In genomic region chr22:25623310-25623734, GRCh38 we compare ENCODE assay signal across 11 cellular contexts. TPM values are rescaled to one million over a fixed set of nuclear protein-coding genes. Genes with fewer than 3 reads are reported as not detected.
DNase-seq lines count a peak whose midpoint lies in the region; ATAC-seq and TF ChIP-seq lines count a peak whose summit lies in the region.
"Had no signal": no experiment of that assay in that cellular context is flagged by ENCODE, and none has a peak within 500 bp of the region (broad histone marks: within the 10 kb centered on the region; RNA-seq: fewer than 3 reads in every experiment).

No MANE protein-coding gene starts in this region.

- H3K18ac ChIP-seq in trophoblast cell (ENCODE audit: low read length): no peak overlapping the region

- H3K4ac ChIP-seq in trophoblast cell (ENCODE audit: low read depth, low read length): no peak overlapping the region

- no peaks in the 10 kb centered on the region for H3K79me2 ChIP-seq in trophoblast cell (ENCODE audit: control insufficient read depth, insufficient read depth, low read length, poor library complexity)

- H2AK5ac ChIP-seq in trophoblast cell (ENCODE audit: low read length): no peak overlapping the region

- H3K4me3 Mint-ChIP-seq in activated T-helper 17 cell treated with anti-CD3 and anti-CD28 coated beads, Interleukin-2, amount 50 U/mL, for 72 hours: no peak overlapping the region

- no CpG with 5 or more reads among the region's 8 CpGs for WGBS in trophoblast cell (ENCODE audit: extremely low coverage, insufficient coverage, insufficient read length)

- H4K91ac ChIP-seq in trophoblast cell (ENCODE audit: low read depth, low read length): no peak overlapping the region

- H3K23ac ChIP-seq in trophoblast cell (ENCODE audit: low read length): no peak overlapping the region

- H3K36me3 Mint-ChIP-seq in activated T-helper 17 cell treated with anti-CD3 and anti-CD28 coated beads, Interleukin-2, amount 50 U/mL, for 72 hours (ENCODE audit: low read depth): no peaks in the 10 kb centered on the region

- H3K79me1 ChIP-seq in trophoblast cell (ENCODE audit: low read length): no peaks in the 10 kb centered on the region

- H3K27ac ChIP-seq in trophoblast cell (ENCODE audit: low read depth, low read length): no peak overlapping the region
- no peak overlapping the region for H3K27ac ChIP-seq in gastrocnemius medialis
- H3K27ac ChIP-seq: SJSA1 had no signal

- H2BK5ac ChIP-seq in trophoblast cell (ENCODE audit: low read depth, low read length, poor library complexity): no peak overlapping the region

- intact Hi-C loops in gastrocnemius medialis (cut with DNase I; ENCODE audit: low total_unique reads): no loop called here

- H2BK12ac ChIP-seq in trophoblast cell (ENCODE audit: low read length): no peak overlapping the region

- H3K9me3 Mint-ChIP-seq in activated T-helper 17 cell treated with anti-CD3 and anti-CD28 coated beads, Interleukin-2, amount 50 U/mL, for 72 hours: no peaks in the 10 kb centered on the region

- peak overlapping the region; percentile 6 for H3K27ac Mint-ChIP-seq in activated T-helper 17 cell treated with anti-CD3 and anti-CD28 coated beads, Interleukin-2, amount 50 U/mL, for 72 hours

- H3K4me1 ChIP-seq in trophoblast cell (ENCODE audit: control insufficient read depth in 1 of 2, insufficient read depth in 2 of 2, low read length in 2 of 2) (no peaks in the 10 kb centered on the region), gastrocnemius medialis (no peaks in the 10 kb centered on the region)

- peaks cover 24% of the 10 kb centered on the region for H3K27me3 Mint-ChIP-seq in activated T-helper 17 cell treated with anti-CD3 and anti-CD28 coated beads, Interleukin-2, amount 50 U/mL, for 72 hours

- no peak overlapping the region for H3K9ac ChIP-seq in trophoblast cell (ENCODE audit: low read length)

- H2AFZ ChIP-seq in trophoblast cell (ENCODE audit: insufficient read depth, low read length, poor library complexity): no peak overlapping the region

- no peak overlapping the region for H4K12ac ChIP-seq in trophoblast cell (ENCODE audit: low read depth, low read length)

- H3K14ac ChIP-seq in trophoblast cell (ENCODE audit: low read length): no peak overlapping the region

- H3K4me3 ChIP-seq in trophoblast cell (ENCODE audit: low read depth, low read length) (no peak overlapping the region), gastrocnemius medialis (no peak overlapping the region)
- H3K4me3 ChIP-seq: SJSA1 had no signal

- H3K4me1 Mint-ChIP-seq in activated T-helper 17 cell treated with anti-CD3 and anti-CD28 coated beads, Interleukin-2, amount 50 U/mL, for 72 hours: peaks cover 6% of the 10 kb centered on the region

- H3K27me3 ChIP-seq in trophoblast cell (ENCODE audit: insufficient read depth, low read length) (no peaks in the 10 kb centered on the region), gastrocnemius medialis (no peaks in the 10 kb centered on the region)
- H3K27me3 ChIP-seq: SJSA1 had no signal

- ATAC-seq in GM18511 (IDR thresholded peaks at IDR 0.05; ENCODE audit: unreplicated experiment): peak; percentile 75
- peak; percentile 77 for ATAC-seq in GM19438 (IDR thresholded peaks at IDR 0.05; ENCODE audit: low read depth, unreplicated experiment)
- ATAC-seq in HG03159 (IDR thresholded peaks at IDR 0.05; ENCODE audit: unreplicated experiment): peak; percentile 53
- ATAC-seq in activated T-helper 17 cell treated with anti-CD3 and anti-CD28 coated beads, Interleukin-2, amount 50 U/mL, for 72 hours (replicated peaks): peak; percentile 94
- ATAC-seq in gastrocnemius medialis: no peak

- TF ChIP-seq POLR2A in gastrocnemius medialis (IDR thresholded peaks at IDR 0.05): no peak

- no peak overlapping the region for H3K4me2 ChIP-seq in trophoblast cell (ENCODE audit: low read length)

- no peak overlapping the region for H2BK120ac ChIP-seq in trophoblast cell (ENCODE audit: insufficient read depth, low read length, poor library complexity)

- no peak for TF ChIP-seq CTCF in gastrocnemius medialis (IDR thresholded peaks at IDR 0.05 in 4 of 5, conservative IDR thresholded peaks at IDR 0.05 in 1 of 5)

- in situ Hi-C loops in gastrocnemius medialis (cut with MboI; ENCODE audit: low sequenced_read_pairs in 4 of 4): no loop called here

- DNase-seq in trophoblast cell: no peak
- no peak for DNase-seq in gastrocnemius medialis
- DNase-seq in A172 (ENCODE audit: low spot score): no peak
- DNase-seq in NCI-H2081 (lab: John Stamatoyannopoulos, UW): no peak
- DNase-seq: effector CD8-positive, alpha-beta T cell; NCI-H1105 had no signal

- H3K9me3 ChIP-seq in trophoblast cell (ENCODE audit: insufficient read depth, low read depth, low read length): peaks cover 2% of the 10 kb centered on the region
- H3K9me3 ChIP-seq in gastrocnemius medialis: no peaks in the 10 kb centered on the region
- H3K9me3 ChIP-seq: SJSA1 had no signal

- H3K36me3 ChIP-seq in trophoblast cell (ENCODE audit: control insufficient read depth in 1 of 2, insufficient read depth in 2 of 2, low read length in 2 of 2) (no peaks in the 10 kb centered on the region), gastrocnemius medialis (no peaks in the 10 kb centered on the region)
- H3K36me3 ChIP-seq: SJSA1 had no signal

- H4K8ac ChIP-seq in trophoblast cell (ENCODE audit: low read depth, low read length): no peak overlapping the region

RNA-seq across cellular contexts. Expression of gene GRK3, which starts 58.8 kb away (rescaled TPM):
- 10 to 100 TPM in 1 of 2 donors, 1 to 10 TPM in 1; 5.8 to 27.2 TPM for total RNA-seq in activated T-helper 17 cell treated with anti-CD3 and anti-CD28 coated beads, Interleukin-2, amount 50 U/mL, for 72 hours
- polyA plus RNA-seq in trophoblast cell (2013): 12.3 and 12.5 TPM in 2 replicates
- total RNA-seq in gastrocnemius medialis: 1 to 10 TPM in 2 of 4 donors, under 1 TPM in 2; 0.49 to 1.1 (median 0.81) TPM
- total RNA-seq in A172 (2014; rRNA removed; shearing (Covaris generic)): 1.4 and 1.9 TPM in 2 replicates

Comparison
In these comparisons a context has a peak if more than half of its experiments do, and no peak if none do; other contexts are left out.
1. ATAC-seq: peak in GM18511 (single experiment), GM19438 (single experiment), HG03159 (single experiment) and activated T-helper 17 cell treated with anti-CD3 and anti-CD28 coated beads, Interleukin-2, amount 50 U/mL, for 72 hours (single experiment); none in gastrocnemius medialis (0 of 2).